Comparison of ENCODE assay signal across 21 cellular contexts in the genomic region with DNA sequence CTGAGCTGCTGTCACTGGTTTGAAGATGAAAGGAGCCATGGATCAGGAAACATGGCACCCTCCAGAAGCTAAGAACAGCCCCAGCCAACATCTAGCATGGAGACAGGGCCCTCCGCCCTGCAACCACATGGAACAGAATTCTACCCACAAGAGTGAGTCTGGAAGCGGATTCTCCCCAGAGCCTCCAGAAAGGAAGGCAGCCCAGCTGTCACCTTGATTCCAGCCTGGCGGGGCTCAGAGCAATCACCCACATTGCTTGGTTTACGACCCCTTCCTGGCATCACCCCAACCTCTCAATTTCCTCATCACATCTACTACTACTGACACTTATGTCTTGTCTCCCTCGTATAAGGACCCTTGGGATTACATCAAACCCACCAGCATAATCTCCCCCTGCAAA. TPM values are rescaled to one million over a fixed set of nuclear protein-coding genes. Genes with fewer than 3 reads are reported as not detected.
"Had no signal": no experiment of that assay in that cellular context is flagged by ENCODE, and none has a peak within 500 bp of the region (broad histone marks: within the 10 kb centered on the region; RNA-seq: fewer than 3 reads in every experiment).

No MANE protein-coding gene starts in this region.

- H3K36me3 Mint-ChIP-seq: type B pancreatic cell had no signal

- DNase-seq: effector memory CD4-positive, alpha-beta T cell; heart left ventricle; hippocampal formation; kidney glomerular epithelial cell; mesendoderm; naive thymus-derived CD4-positive, alpha-beta T cell; nephron progenitor cell; stimulated activated CD4-positive, alpha-beta T cell treated with anti-CD3 and anti-CD28 coated beads, Interleukin-2, amount 100 ng/mL, for 24 hours; stimulated activated CD4-positive, alpha-beta T cell treated with anti-CD3 and anti-CD28 coated beads, Interleukin-4, amount 100 ng/mL, for 4 hours; stimulated activated naive B cell treated with anti-CD40 and anti-IgM and Interleukin-4, amounts not matched to agents 10 μg/mL and 1 μg/mL and 100 μg/mL, for 72 hours; thyroid gland; uterus had no signal

- FAIRE-seq: endometrium, frontal cortex, islet of Langerhans had no signal

- H3K4me1 Mint-ChIP-seq: stimulated activated naive B cell treated with anti-CD40 and anti-IgM and Interleukin-4, amounts not matched to agents 10 μg/mL and 1 μg/mL and 100 μg/mL, for 72 hours had no signal

- H3K27ac Mint-ChIP-seq: naive thymus-derived CD4-positive, alpha-beta T cell; nephron progenitor cell; stimulated activated naive B cell treated with anti-CD40 and anti-IgM and Interleukin-4, amounts not matched to agents 10 μg/mL and 1 μg/mL and 100 μg/mL, for 72 hours; type B pancreatic cell had no signal

- ATAC-seq: esophagus mucosa; heart left ventricle; naive thymus-derived CD4-positive, alpha-beta T cell; sciatic nerve; stimulated activated naive B cell treated with anti-CD40 and anti-IgM and Interleukin-4, amounts not matched to agents 10 μg/mL and 1 μg/mL and 100 μg/mL, for 72 hours had no signal

- H3K4me3 Mint-ChIP-seq: naive thymus-derived CD4-positive, alpha-beta T cell; nephron progenitor cell; stimulated activated naive B cell treated with anti-CD40 and anti-IgM and Interleukin-4, amounts not matched to agents 10 μg/mL and 1 μg/mL and 100 μg/mL, for 72 hours; type B pancreatic cell had no signal

RNA-seq across cellular contexts. Expression of a gene that starts 38.5 kb away (rescaled TPM):
- total RNA-seq: osteocyte had no signal

RNA-seq across cellular contexts. Expression of a gene that starts 39.7 kb away (rescaled TPM):
- total RNA-seq: fibroblast of lung, osteocyte, pulmonary artery endothelial cell had no signal
- polyA plus RNA-seq: fibroblast of lung had no signal
